1 cellular context compared by ENCODE assay signal in the genomic region with DNA sequence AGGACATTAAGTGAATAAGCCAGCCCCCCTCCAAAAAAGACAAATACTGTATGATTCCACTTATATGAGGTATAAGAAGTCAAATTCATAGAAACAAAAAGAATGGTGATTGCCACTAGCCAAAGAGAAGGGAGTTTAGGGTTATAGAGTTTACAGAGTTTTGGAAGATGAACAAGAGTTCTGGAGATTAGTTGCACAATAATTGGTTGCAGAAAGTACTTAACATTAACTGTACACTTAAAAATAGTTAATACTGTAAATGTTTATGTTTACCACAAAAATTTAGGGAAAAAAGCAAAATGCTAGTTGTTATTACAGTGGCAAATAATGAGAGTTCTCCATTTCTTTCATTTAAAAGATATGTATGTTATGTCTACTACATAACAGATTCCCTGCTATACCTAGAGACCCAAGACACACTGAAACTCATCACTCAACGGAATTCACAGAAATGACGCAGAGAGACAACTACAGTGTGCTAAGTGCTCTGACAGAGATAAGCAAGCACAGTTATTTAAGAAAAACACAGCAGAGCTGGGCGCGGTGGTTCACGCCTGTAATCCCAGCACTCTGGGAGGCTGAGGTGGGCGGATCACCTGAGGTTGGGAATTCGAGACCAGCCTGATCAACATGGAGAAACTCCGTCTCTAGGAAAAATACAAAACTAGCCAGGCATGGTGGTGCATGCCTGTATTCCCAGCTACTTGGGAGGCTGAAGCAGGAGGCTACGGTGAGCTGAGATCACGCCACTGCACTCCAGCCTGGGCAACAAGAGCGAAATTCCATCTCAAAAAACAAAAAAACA.
TF ChIP-seq lines count a peak whose summit lies in the region.

No MANE protein-coding gene starts in this region.

TF ChIP-seq in K562, 482 proteins besides CTCF, POLR2A, EP300 and RAD21 (continued from another document and continues in another):
- TF ChIP-seq, protein P1, sequence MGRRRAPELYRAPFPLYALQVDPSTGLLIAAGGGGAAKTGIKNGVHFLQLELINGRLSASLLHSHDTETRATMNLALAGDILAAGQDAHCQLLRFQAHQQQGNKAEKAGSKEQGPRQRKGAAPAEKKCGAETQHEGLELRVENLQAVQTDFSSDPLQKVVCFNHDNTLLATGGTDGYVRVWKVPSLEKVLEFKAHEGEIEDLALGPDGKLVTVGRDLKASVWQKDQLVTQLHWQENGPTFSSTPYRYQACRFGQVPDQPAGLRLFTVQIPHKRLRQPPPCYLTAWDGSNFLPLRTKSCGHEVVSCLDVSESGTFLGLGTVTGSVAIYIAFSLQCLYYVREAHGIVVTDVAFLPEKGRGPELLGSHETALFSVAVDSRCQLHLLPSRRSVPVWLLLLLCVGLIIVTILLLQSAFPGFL (CRISPR knock-in tag; IDR thresholded peaks at IDR 0.05), result no peak
- peak; percentile 72 for TF ChIP-seq CBFA2T3 (IDR thresholded peaks at IDR 0.05)
- TF ChIP-seq NCOA4 (IDR thresholded peaks at IDR 0.05; ENCODE audit: partially characterized antibody), result no peak
- TF ChIP-seq TCF3 (CRISPR knock-in tag; IDR thresholded peaks at IDR 0.05), result peak; percentile 72
- TF ChIP-seq SOX6 (IDR thresholded peaks at IDR 0.05), result 0 out of 2 replicates have a peak, but pooled peaks have one; percentile 15
- TF ChIP-seq, protein P2, sequence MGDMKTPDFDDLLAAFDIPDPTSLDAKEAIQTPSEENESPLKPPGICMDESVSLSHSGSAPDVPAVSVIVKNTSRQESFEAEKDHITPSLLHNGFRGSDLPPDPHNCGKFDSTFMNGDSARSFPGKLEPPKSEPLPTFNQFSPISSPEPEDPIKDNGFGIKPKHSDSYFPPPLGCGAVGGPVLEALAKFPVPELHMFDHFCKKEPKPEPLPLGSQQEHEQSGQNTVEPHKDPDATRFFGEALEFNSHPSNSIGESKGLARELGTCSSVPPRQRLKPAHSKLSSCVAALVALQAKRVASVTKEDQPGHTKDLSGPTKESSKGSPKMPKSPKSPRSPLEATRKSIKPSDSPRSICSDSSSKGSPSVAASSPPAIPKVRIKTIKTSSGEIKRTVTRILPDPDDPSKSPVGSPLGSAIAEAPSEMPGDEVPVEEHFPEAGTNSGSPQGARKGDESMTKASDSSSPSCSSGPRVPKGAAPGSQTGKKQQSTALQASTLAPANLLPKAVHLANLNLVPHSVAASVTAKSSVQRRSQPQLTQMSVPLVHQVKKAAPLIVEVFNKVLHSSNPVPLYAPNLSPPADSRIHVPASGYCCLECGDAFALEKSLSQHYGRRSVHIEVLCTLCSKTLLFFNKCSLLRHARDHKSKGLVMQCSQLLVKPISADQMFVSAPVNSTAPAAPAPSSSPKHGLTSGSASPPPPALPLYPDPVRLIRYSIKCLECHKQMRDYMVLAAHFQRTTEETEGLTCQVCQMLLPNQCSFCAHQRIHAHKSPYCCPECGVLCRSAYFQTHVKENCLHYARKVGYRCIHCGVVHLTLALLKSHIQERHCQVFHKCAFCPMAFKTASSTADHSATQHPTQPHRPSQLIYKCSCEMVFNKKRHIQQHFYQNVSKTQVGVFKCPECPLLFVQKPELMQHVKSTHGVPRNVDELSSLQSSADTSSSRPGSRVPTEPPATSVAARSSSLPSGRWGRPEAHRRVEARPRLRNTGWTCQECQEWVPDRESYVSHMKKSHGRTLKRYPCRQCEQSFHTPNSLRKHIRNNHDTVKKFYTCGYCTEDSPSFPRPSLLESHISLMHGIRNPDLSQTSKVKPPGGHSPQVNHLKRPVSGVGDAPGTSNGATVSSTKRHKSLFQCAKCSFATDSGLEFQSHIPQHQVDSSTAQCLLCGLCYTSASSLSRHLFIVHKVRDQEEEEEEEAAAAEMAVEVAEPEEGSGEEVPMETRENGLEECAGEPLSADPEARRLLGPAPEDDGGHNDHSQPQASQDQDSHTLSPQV (IDR thresholded peaks at IDR 0.05), result 0 out of 2 replicates have a peak, but pooled peaks have one; percentile 34
- TF ChIP-seq, protein P3, sequence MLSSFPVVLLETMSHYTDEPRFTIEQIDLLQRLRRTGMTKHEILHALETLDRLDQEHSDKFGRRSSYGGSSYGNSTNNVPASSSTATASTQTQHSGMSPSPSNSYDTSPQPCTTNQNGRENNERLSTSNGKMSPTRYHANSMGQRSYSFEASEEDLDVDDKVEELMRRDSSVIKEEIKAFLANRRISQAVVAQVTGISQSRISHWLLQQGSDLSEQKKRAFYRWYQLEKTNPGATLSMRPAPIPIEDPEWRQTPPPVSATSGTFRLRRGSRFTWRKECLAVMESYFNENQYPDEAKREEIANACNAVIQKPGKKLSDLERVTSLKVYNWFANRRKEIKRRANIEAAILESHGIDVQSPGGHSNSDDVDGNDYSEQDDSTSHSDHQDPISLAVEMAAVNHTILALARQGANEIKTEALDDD (IDR thresholded peaks at IDR 0.05), result no peak
- TF ChIP-seq NR2C1 (IDR thresholded peaks at IDR 0.05), result no peak
- TF ChIP-seq NR2C1 (tag; IDR thresholded peaks at IDR 0.05), result no peak
- peak; percentile 82 for TF ChIP-seq CREM (IDR thresholded peaks at IDR 0.05; ENCODE audit: low read depth)
- TF ChIP-seq MTA3 (IDR thresholded peaks at IDR 0.05; ENCODE audit: borderline replicate concordance), result 0 out of 2 replicates have a peak, but pooled peaks have one; percentile 50
- TF ChIP-seq, protein P4, sequence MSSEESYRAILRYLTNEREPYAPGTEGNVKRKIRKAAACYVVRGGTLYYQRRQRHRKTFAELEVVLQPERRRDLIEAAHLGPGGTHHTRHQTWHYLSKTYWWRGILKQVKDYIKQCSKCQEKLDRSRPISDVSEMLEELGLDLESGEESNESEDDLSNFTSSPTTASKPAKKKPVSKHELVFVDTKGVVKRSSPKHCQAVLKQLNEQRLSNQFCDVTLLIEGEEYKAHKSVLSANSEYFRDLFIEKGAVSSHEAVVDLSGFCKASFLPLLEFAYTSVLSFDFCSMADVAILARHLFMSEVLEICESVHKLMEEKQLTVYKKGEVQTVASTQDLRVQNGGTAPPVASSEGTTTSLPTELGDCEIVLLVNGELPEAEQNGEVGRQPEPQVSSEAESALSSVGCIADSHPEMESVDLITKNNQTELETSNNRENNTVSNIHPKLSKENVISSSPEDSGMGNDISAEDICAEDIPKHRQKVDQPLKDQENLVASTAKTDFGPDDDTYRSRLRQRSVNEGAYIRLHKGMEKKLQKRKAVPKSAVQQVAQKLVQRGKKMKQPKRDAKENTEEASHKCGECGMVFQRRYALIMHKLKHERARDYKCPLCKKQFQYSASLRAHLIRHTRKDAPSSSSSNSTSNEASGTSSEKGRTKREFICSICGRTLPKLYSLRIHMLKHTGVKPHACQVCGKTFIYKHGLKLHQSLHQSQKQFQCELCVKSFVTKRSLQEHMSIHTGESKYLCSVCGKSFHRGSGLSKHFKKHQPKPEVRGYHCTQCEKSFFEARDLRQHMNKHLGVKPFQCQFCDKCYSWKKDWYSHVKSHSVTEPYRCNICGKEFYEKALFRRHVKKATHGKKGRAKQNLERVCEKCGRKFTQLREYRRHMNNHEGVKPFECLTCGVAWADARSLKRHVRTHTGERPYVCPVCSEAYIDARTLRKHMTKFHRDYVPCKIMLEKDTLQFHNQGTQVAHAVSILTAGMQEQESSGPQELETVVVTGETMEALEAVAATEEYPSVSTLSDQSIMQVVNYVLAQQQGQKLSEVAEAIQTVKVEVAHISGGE (CRISPR knock-in tag; IDR thresholded peaks at IDR 0.05), result no peak
- no peak for TF ChIP-seq ZNF551 (CRISPR knock-in tag; IDR thresholded peaks at IDR 0.05)
- TF ChIP-seq, protein P5, sequence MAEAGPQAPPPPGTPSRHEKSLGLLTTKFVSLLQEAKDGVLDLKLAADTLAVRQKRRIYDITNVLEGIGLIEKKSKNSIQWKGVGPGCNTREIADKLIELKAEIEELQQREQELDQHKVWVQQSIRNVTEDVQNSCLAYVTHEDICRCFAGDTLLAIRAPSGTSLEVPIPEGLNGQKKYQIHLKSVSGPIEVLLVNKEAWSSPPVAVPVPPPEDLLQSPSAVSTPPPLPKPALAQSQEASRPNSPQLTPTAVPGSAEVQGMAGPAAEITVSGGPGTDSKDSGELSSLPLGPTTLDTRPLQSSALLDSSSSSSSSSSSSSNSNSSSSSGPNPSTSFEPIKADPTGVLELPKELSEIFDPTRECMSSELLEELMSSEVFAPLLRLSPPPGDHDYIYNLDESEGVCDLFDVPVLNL (CRISPR knock-in tag; IDR thresholded peaks at IDR 0.05; ENCODE audit: low read depth), result no peak
- TF ChIP-seq ESRRB (CRISPR knock-in tag; IDR thresholded peaks at IDR 0.05; ENCODE audit: borderline replicate concordance), result no peak
- TF ChIP-seq ATF1 (CRISPR knock-in tag; IDR thresholded peaks at IDR 0.05), result no peak
- peak; percentile 79 for TF ChIP-seq ATF1 (tag; IDR thresholded peaks at IDR 0.05)
- TF ChIP-seq, protein P6, sequence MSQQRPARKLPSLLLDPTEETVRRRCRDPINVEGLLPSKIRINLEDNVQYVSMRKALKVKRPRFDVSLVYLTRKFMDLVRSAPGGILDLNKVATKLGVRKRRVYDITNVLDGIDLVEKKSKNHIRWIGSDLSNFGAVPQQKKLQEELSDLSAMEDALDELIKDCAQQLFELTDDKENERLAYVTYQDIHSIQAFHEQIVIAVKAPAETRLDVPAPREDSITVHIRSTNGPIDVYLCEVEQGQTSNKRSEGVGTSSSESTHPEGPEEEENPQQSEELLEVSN (IDR thresholded peaks at IDR 0.05; ENCODE audit: borderline replicate concordance in 1 of 2, extremely low read depth in 1 of 2, insufficient read depth in 1 of 2, insufficient read length in 1 of 2, low read depth in 1 of 2, low read length in 1 of 2, poor library complexity in 1 of 2, severe bottlenecking in 1 of 2), result no peak
- no peak for TF ChIP-seq ZNF436 (CRISPR knock-in tag; IDR thresholded peaks at IDR 0.05)
- TF ChIP-seq BRD4 (IDR thresholded peaks at IDR 0.05), result no peak
- no peak for TF ChIP-seq HMG20B (CRISPR knock-in tag; IDR thresholded peaks at IDR 0.05)
- TF ChIP-seq ZNF766 (CRISPR knock-in tag; conservative IDR thresholded peaks at IDR 0.05), result no peak
- TF ChIP-seq ZNF699 (CRISPR knock-in tag; IDR thresholded peaks at IDR 0.05; ENCODE audit: insufficient replicate concordance), result no peak
- peak; percentile 74 for TF ChIP-seq CREB1 (IDR thresholded peaks at IDR 0.05)
- no peak for TF ChIP-seq CREB1 (CRISPR knock-in tag; IDR thresholded peaks at IDR 0.05)
- TF ChIP-seq, protein P7, sequence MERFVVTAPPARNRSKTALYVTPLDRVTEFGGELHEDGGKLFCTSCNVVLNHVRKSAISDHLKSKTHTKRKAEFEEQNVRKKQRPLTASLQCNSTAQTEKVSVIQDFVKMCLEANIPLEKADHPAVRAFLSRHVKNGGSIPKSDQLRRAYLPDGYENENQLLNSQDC (CRISPR knock-in tag; IDR thresholded peaks at IDR 0.05), result no peak
- TF ChIP-seq, protein P8, sequence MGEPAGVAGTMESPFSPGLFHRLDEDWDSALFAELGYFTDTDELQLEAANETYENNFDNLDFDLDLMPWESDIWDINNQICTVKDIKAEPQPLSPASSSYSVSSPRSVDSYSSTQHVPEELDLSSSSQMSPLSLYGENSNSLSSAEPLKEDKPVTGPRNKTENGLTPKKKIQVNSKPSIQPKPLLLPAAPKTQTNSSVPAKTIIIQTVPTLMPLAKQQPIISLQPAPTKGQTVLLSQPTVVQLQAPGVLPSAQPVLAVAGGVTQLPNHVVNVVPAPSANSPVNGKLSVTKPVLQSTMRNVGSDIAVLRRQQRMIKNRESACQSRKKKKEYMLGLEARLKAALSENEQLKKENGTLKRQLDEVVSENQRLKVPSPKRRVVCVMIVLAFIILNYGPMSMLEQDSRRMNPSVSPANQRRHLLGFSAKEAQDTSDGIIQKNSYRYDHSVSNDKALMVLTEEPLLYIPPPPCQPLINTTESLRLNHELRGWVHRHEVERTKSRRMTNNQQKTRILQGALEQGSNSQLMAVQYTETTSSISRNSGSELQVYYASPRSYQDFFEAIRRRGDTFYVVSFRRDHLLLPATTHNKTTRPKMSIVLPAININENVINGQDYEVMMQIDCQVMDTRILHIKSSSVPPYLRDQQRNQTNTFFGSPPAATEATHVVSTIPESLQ (CRISPR knock-in tag; IDR thresholded peaks at IDR 0.05), result no peak
- TF ChIP-seq SMARCA4 (IDR thresholded peaks at IDR 0.05), result peak; percentile 53; the same call in 1 of the 2 replicates
- peak; percentile 46 for TF ChIP-seq HNRNPLL (IDR thresholded peaks at IDR 0.05; ENCODE audit: low read depth, low read length, poor library complexity, severe bottlenecking)
- TF ChIP-seq, protein P9, sequence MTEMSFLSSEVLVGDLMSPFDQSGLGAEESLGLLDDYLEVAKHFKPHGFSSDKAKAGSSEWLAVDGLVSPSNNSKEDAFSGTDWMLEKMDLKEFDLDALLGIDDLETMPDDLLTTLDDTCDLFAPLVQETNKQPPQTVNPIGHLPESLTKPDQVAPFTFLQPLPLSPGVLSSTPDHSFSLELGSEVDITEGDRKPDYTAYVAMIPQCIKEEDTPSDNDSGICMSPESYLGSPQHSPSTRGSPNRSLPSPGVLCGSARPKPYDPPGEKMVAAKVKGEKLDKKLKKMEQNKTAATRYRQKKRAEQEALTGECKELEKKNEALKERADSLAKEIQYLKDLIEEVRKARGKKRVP (CRISPR knock-in tag; IDR thresholded peaks at IDR 0.05), result no peak
- TF ChIP-seq ZSCAN32 (CRISPR knock-in tag; IDR thresholded peaks at IDR 0.05), result no peak
- no peak for TF ChIP-seq SPI1 (IDR thresholded peaks at IDR 0.05; ENCODE audit: borderline replicate concordance, low read depth, low read length)
- TF ChIP-seq XRCC5 (IDR thresholded peaks at IDR 0.05; ENCODE audit: low read depth, low read length), result no peak
- peak; percentile 15; the same call in 1 of the 2 replicates for TF ChIP-seq TAL1 (IDR thresholded peaks at IDR 0.05)
- no peak for TF ChIP-seq SP1 (CRISPR knock-in tag; IDR thresholded peaks at IDR 0.05)
- TF ChIP-seq MIER1 (IDR thresholded peaks at IDR 0.05; ENCODE audit: low read depth), result 0 out of 2 replicates have a peak, but pooled peaks have one; percentile 28
- TF ChIP-seq ARHGAP35 (IDR thresholded peaks at IDR 0.05; ENCODE audit: partially characterized antibody), result no peak
- TF ChIP-seq, protein P10, sequence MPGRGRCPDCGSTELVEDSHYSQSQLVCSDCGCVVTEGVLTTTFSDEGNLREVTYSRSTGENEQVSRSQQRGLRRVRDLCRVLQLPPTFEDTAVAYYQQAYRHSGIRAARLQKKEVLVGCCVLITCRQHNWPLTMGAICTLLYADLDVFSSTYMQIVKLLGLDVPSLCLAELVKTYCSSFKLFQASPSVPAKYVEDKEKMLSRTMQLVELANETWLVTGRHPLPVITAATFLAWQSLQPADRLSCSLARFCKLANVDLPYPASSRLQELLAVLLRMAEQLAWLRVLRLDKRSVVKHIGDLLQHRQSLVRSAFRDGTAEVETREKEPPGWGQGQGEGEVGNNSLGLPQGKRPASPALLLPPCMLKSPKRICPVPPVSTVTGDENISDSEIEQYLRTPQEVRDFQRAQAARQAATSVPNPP (IDR thresholded peaks at IDR 0.05; ENCODE audit: borderline replicate concordance, insufficient read depth, insufficient read length), result no peak
- peak; percentile 72 for TF ChIP-seq ARID1B (IDR thresholded peaks at IDR 0.05)
